ENCODE assay signal across 31 cellular contexts in the genomic region with DNA sequence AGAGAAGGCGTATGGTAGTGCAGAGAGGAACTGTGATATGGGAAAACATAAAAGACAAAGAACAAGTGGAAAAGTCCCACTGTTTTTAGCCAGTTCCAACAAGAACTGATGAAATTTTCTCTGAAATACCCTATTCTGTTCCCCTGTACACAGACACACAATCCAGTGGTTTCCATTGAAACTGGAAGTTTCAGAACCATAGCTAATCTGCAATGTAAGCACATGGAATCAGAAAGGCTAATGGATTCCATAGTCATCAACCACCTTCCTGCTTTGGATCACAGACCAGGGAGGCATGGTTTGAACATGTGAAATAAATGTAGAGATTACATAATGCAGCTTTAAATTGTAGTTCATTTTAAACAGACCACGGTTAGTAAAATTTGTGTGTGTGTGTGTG.
"Had no signal": no experiment of that assay in that cellular context is flagged by ENCODE, and none has a peak within 500 bp of the region (broad histone marks: within the 10 kb centered on the region; RNA-seq: fewer than 3 reads in every experiment).

No MANE protein-coding gene starts in this region.

- H3K27ac ChIP-seq: ascending aorta, body of pancreas, esophagus muscularis mucosa, foreskin keratinocyte, gastroesophageal sphincter had no signal

- H3K36me3 Mint-ChIP-seq: activated CD4-positive, alpha-beta memory T cell treated with anti-CD3 and anti-CD28 coated beads for 36 hours; activated naive CD4-positive, alpha-beta T cell treated with anti-CD3 and anti-CD28 coated beads, Interleukin-2, amount 50 U/mL, for 24 hours; activated naive CD8-positive, alpha-beta T cell treated with anti-CD3 and anti-CD28 coated beads for 36 hours had no signal

- H3K27ac Mint-ChIP-seq: activated CD4-positive, alpha-beta memory T cell treated with anti-CD3 and anti-CD28 coated beads for 36 hours; activated CD4-positive, alpha-beta T cell treated with anti-CD3 and anti-CD28 coated beads for 36 hours; activated CD4-positive, alpha-beta T cell treated with anti-CD3 and anti-CD28 coated beads, Interleukin-2, amount 10 ng/mL, durations not matched to agents 24 days and 14 days; activated CD8-positive, alpha-beta T cell treated with anti-CD3 and anti-CD28 coated beads, Interleukin-2, amount 10 ng/mL, durations not matched to agents 7 days and 5 days; activated naive CD4-positive, alpha-beta T cell treated with anti-CD3 and anti-CD28 coated beads for 36 hours; activated naive CD4-positive, alpha-beta T cell treated with anti-CD3 and anti-CD28 coated beads, Interleukin-2, amount 50 U/mL, for 24 hours; activated naive CD8-positive, alpha-beta T cell treated with anti-CD3 and anti-CD28 coated beads for 36 hours; activated naive CD8-positive, alpha-beta T cell treated with anti-CD3 and anti-CD28 coated beads, Interleukin-2, amount 50 U/mL, for 24 hours; activated T-helper 17 cell treated with anti-CD3 and anti-CD28 coated beads, Interleukin-2, amount 50 U/mL, for 72 hours; effector memory CD8-positive, alpha-beta T cell; T-helper 17 cell; T-helper 2 cell treated with Interferon-gamma antibody and Interleukin-4, amounts not matched to agents 5 μg/mL and 100 μg/mL, for 36 hours had no signal

- H3K36me3 ChIP-seq: ascending aorta, esophagus muscularis mucosa, gastroesophageal sphincter had no signal

- H3K27me3 ChIP-seq: ascending aorta, body of pancreas, esophagus muscularis mucosa, foreskin keratinocyte, gastroesophageal sphincter had no signal

- H3K9me3 ChIP-seq: ascending aorta, body of pancreas, esophagus muscularis mucosa, gastroesophageal sphincter had no signal

- H3K4me1 ChIP-seq: ascending aorta, body of pancreas, esophagus muscularis mucosa, foreskin keratinocyte, gastroesophageal sphincter had no signal

- H3K4me1 Mint-ChIP-seq: activated CD4-positive, alpha-beta T cell treated with anti-CD3 and anti-CD28 coated beads for 36 hours; activated CD4-positive, alpha-beta T cell treated with anti-CD3 and anti-CD28 coated beads, Interleukin-2, amount 10 ng/mL, durations not matched to agents 24 days and 14 days; activated naive CD4-positive, alpha-beta T cell treated with anti-CD3 and anti-CD28 coated beads, Interleukin-2, amount 50 U/mL, for 24 hours; activated naive CD8-positive, alpha-beta T cell treated with anti-CD3 and anti-CD28 coated beads, Interleukin-2, amount 50 U/mL, for 24 hours; activated T-helper 17 cell treated with anti-CD3 and anti-CD28 coated beads, Interleukin-2, amount 50 U/mL, for 72 hours; T-helper 17 cell had no signal

- H3K4me3 ChIP-seq: ascending aorta, body of pancreas, esophagus muscularis mucosa, gastroesophageal sphincter had no signal

- H3K9me3 Mint-ChIP-seq: activated CD4-positive, alpha-beta memory T cell treated with anti-CD3 and anti-CD28 coated beads for 36 hours; activated CD4-positive, alpha-beta T cell treated with anti-CD3 and anti-CD28 coated beads, Interleukin-2, amount 10 ng/mL, durations not matched to agents 24 days and 14 days; activated naive CD4-positive, alpha-beta T cell treated with anti-CD3 and anti-CD28 coated beads for 36 hours; activated naive CD4-positive, alpha-beta T cell treated with anti-CD3 and anti-CD28 coated beads, Interleukin-2, amount 50 U/mL, for 24 hours; activated naive CD8-positive, alpha-beta T cell treated with anti-CD3 and anti-CD28 coated beads for 36 hours; activated naive CD8-positive, alpha-beta T cell treated with anti-CD3 and anti-CD28 coated beads, Interleukin-2, amount 50 U/mL, for 24 hours; activated T-cell treated with anti-CD3 and anti-CD28 coated beads, Interleukin-2, amount 50 U/mL, for 4 hours; activated T-helper 17 cell treated with anti-CD3 and anti-CD28 coated beads, Interleukin-2, amount 50 U/mL, for 72 hours had no signal

- H3K4me3 Mint-ChIP-seq: activated CD4-positive, alpha-beta memory T cell treated with anti-CD3 and anti-CD28 coated beads for 36 hours; activated CD4-positive, alpha-beta T cell treated with anti-CD3 and anti-CD28 coated beads for 36 hours; activated CD4-positive, alpha-beta T cell treated with anti-CD3 and anti-CD28 coated beads, Interleukin-2, amount 10 ng/mL, durations not matched to agents 24 days and 14 days; activated CD8-positive, alpha-beta T cell treated with anti-CD3 and anti-CD28 coated beads, Interleukin-2, amount 10 ng/mL, durations not matched to agents 7 days and 5 days; activated naive CD4-positive, alpha-beta T cell treated with anti-CD3 and anti-CD28 coated beads for 36 hours; activated naive CD4-positive, alpha-beta T cell treated with anti-CD3 and anti-CD28 coated beads, Interleukin-2, amount 50 U/mL, for 24 hours; activated naive CD8-positive, alpha-beta T cell treated with anti-CD3 and anti-CD28 coated beads for 36 hours; activated naive CD8-positive, alpha-beta T cell treated with anti-CD3 and anti-CD28 coated beads, Interleukin-2, amount 50 U/mL, for 24 hours; activated T-cell treated with anti-CD3 and anti-CD28 coated beads, Interleukin-2, amount 50 U/mL, for 4 hours; activated T-helper 17 cell treated with anti-CD3 and anti-CD28 coated beads, Interleukin-2, amount 50 U/mL, for 72 hours; effector memory CD8-positive, alpha-beta T cell; T-helper 17 cell; T-helper 2 cell treated with Interferon-gamma antibody and Interleukin-4, amounts not matched to agents 5 μg/mL and 100 μg/mL, for 36 hours had no signal

- DNase-seq: activated CD4-positive, alpha-beta memory T cell treated with anti-CD3 and anti-CD28 coated beads for 36 hours; activated CD4-positive, alpha-beta T cell treated with anti-CD3 and anti-CD28 coated beads for 36 hours; activated CD4-positive, alpha-beta T cell treated with anti-CD3 and anti-CD28 coated beads, Interleukin-2, amount 10 ng/mL, durations not matched to agents 24 days and 14 days; activated CD4-positive, CD25-positive, alpha-beta regulatory T cell; activated CD4-positive, CD25-positive, alpha-beta regulatory T cell treated with anti-CD3 and anti-CD28 coated beads, Interleukin-2, amount 50 U/mL, for 72 hours; activated CD8-positive, alpha-beta memory T cell treated with anti-CD3 and anti-CD28 coated beads, Interleukin-2, amount 50 U/mL, for 48 hours; activated CD8-positive, alpha-beta T cell treated with anti-CD3 and anti-CD28 coated beads, Interleukin-2, amount 10 ng/mL, durations not matched to agents 7 days and 5 days; activated effector memory CD4-positive, alpha-beta T cell treated with Interleukin-2 at 50 U/mL for 16 hours; activated gamma-delta T cell treated with Interleukin-2 at 50 U/mL for 16 hours; activated naive CD4-positive, alpha-beta T cell treated with anti-CD3 and anti-CD28 coated beads for 36 hours; activated naive CD8-positive, alpha-beta T cell treated with anti-CD3 and anti-CD28 coated beads for 36 hours; activated naive CD8-positive, alpha-beta T cell treated with anti-CD3 and anti-CD28 coated beads, Interleukin-2, amount 50 U/mL, for 24 hours; activated T-cell treated with anti-CD3 and anti-CD28 coated beads for 4 hours; activated T-cell treated with anti-CD3 and anti-CD28 coated beads, Interleukin-2, amount 50 U/mL, for 4 hours; body of pancreas; caudate nucleus; cortex of kidney; dermis blood vessel endothelial cell; effector CD4-positive, alpha-beta T cell; effector memory CD8-positive, alpha-beta T cell; erythroblast; foreskin keratinocyte; head of caudate nucleus; T-helper 1 cell; T-helper 17 cell had no signal

- H3K27me3 Mint-ChIP-seq: activated CD4-positive, alpha-beta memory T cell treated with anti-CD3 and anti-CD28 coated beads for 36 hours; activated CD4-positive, alpha-beta T cell treated with anti-CD3 and anti-CD28 coated beads for 36 hours; activated CD4-positive, alpha-beta T cell treated with anti-CD3 and anti-CD28 coated beads, Interleukin-2, amount 10 ng/mL, durations not matched to agents 24 days and 14 days; activated naive CD4-positive, alpha-beta T cell treated with anti-CD3 and anti-CD28 coated beads, Interleukin-2, amount 50 U/mL, for 24 hours; activated naive CD8-positive, alpha-beta T cell treated with anti-CD3 and anti-CD28 coated beads for 36 hours; activated naive CD8-positive, alpha-beta T cell treated with anti-CD3 and anti-CD28 coated beads, Interleukin-2, amount 50 U/mL, for 24 hours; activated T-helper 17 cell treated with anti-CD3 and anti-CD28 coated beads, Interleukin-2, amount 50 U/mL, for 72 hours; effector memory CD8-positive, alpha-beta T cell; T-helper 17 cell had no signal
